ENCODE assay signal across 28 cellular contexts in the genomic region with DNA sequence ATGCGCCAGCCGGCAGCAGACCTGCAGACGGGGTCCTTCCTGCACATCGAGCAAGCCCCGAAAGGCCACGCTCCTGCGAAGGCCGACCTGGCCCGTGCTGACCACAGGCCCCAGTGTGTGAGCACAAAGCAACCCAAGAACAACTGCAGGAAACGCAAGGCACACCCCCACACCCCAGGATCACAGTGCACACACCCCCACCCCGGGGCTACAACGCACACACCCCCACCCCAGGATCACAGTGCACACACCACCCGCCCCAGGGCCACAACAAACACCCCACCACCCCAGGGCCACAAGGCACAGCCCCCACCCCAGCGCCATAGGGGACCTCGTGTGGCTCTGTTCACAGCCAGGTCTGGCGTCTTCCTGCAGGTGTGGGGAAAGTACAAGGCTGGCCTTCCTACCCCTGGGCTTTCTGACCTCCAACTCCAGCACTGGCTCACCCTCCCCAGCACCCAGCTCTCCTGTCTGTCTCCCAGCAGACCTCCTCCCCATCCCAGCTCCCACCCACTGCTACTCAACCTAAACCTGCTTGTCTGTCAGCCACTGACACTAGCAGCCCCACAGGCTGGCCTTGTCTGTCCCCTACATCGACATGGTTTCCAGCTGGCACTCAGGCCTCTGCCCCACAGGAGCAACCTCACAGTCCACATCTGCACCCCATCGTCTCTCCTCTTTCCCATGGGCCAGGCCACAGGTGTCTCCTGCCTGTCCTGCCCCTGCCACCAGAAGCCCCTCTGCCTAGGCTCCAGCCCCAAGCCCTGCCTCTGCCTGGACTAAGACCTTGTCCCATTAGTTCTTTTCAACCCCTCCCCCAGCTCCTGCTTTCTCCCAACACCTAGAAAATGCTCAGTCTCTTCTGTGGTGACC. TPM values are rescaled to one million over a fixed set of nuclear protein-coding genes. Genes with fewer than 3 reads are reported as not detected.
"Had no signal": no experiment of that assay in that cellular context is flagged by ENCODE, and none has a peak within 500 bp of the region (broad histone marks: within the 10 kb centered on the region; RNA-seq: fewer than 3 reads in every experiment).

No MANE protein-coding gene starts in this region.

- H3K4me1 Mint-ChIP-seq: memory B cell had no signal

- H3K9me3 ChIP-seq: transverse colon, uterus had no signal

- H3K4me3 ChIP-seq: cardiac muscle cell, transverse colon, uterus had no signal

- H3K9me3 Mint-ChIP-seq: activated T-cell treated with anti-CD3 and anti-CD28 coated beads, Interleukin-2, amount 50 U/mL, for 4 hours; activated T-helper 2 cell treated with anti-CD3 and anti-CD28 coated beads, Interferon-gamma antibody, Interleukin-2, Interleukin-4, amounts not matched to agents 10 μg/mL and 5 μg/mL and 100 μg/mL, durations not matched to agents 14 hours and 24 hours and 36 hours; dendritic cell treated with granulocyte-macrophage colony-stimulating factor and Interleukin-4, amounts not matched to agents 40 ng/mL and 50 ng/mL, for 4 days; memory B cell had no signal

- H3K36me3 Mint-ChIP-seq: memory B cell had no signal

- H3K27ac ChIP-seq: cardiac muscle cell, transverse colon, uterus had no signal

- H3K36me3 ChIP-seq: cardiac muscle cell, transverse colon, uterus had no signal

- H3K4me1 ChIP-seq: transverse colon had no signal

- H3K27me3 ChIP-seq: cardiac muscle cell, transverse colon, uterus had no signal

- H3K4me3 Mint-ChIP-seq: activated T-cell treated with anti-CD3 and anti-CD28 coated beads, Interleukin-2, amount 50 U/mL, for 4 hours; dendritic cell treated with granulocyte-macrophage colony-stimulating factor and Interleukin-4, amounts not matched to agents 40 ng/mL and 50 ng/mL, for 4 days; memory B cell had no signal

- DNase-seq: activated CD4-positive, alpha-beta T cell treated with anti-CD3 and anti-CD28 coated beads for 4 hours; activated CD4-positive, alpha-beta T cell treated with anti-CD3 and anti-CD28 coated beads, Interleukin-2, amount 50 U/mL, for 48 hours; activated CD4-positive, CD25-positive, alpha-beta regulatory T cell; activated CD8-positive, alpha-beta memory T cell treated with anti-CD3 and anti-CD28 coated beads, Interleukin-2, amount 50 U/mL, for 48 hours; activated naive CD4-positive, alpha-beta T cell treated with Interleukin-2 at 50 U/mL for 16 hours; activated T-cell treated with anti-CD3 and anti-CD28 coated beads, Interleukin-2, amount 50 U/mL, for 4 hours; amygdala; effector CD4-positive, alpha-beta T cell; foreskin melanocyte; hippocampal formation; stimulated activated CD4-positive, alpha-beta T cell treated with anti-CD3 and anti-CD28 coated beads, Interleukin-4, amount 100 ng/mL, for 4 hours; T-helper 1 cell; transverse colon; uterus had no signal

- ATAC-seq: activated T-cell treated with anti-CD3 and anti-CD28 coated beads, Interleukin-2, amount 50 U/mL, for 4 hours; left ventricle myocardium superior had no signal

- H3K27ac Mint-ChIP-seq: activated T-helper 2 cell treated with anti-CD3 and anti-CD28 coated beads, Interferon-gamma antibody, Interleukin-2, Interleukin-4, amounts not matched to agents 10 μg/mL and 5 μg/mL and 100 μg/mL, durations not matched to agents 14 hours and 24 hours and 36 hours; dendritic cell treated with granulocyte-macrophage colony-stimulating factor and Interleukin-4, amounts not matched to agents 40 ng/mL and 50 ng/mL, for 4 days; memory B cell had no signal

RNA-seq across cellular contexts. Expression of a gene that starts 29.7 kb away (rescaled TPM):
- total RNA-seq: activated CD8-positive, alpha-beta memory T cell treated with anti-CD3 and anti-CD28 coated beads for 36 hours; activated T-cell treated with anti-CD3 and anti-CD28 coated beads, Interleukin-2, amount 50 U/mL, for 4 hours; activated T-helper 2 cell treated with anti-CD3 and anti-CD28 coated beads, Interferon-gamma antibody, Interleukin-2, Interleukin-4, amounts not matched to agents 10 μg/mL and 5 μg/mL and 100 μg/mL, durations not matched to agents 14 hours and 24 hours and 36 hours; mononuclear cell; myocyte; posterior vena cava had no signal

RNA-seq across cellular contexts. Expression of a gene that starts 59.2 kb away (rescaled TPM):
- total RNA-seq: activated CD8-positive, alpha-beta memory T cell treated with anti-CD3 and anti-CD28 coated beads for 36 hours; activated T-cell treated with anti-CD3 and anti-CD28 coated beads, Interleukin-2, amount 50 U/mL, for 4 hours; activated T-helper 2 cell treated with anti-CD3 and anti-CD28 coated beads, Interferon-gamma antibody, Interleukin-2, Interleukin-4, amounts not matched to agents 10 μg/mL and 5 μg/mL and 100 μg/mL, durations not matched to agents 14 hours and 24 hours and 36 hours; cardiac muscle cell; cerebellum; left ventricle myocardium superior; mononuclear cell; myocyte; omental fat pad; posterior vena cava; renal cortical epithelial cell; transverse colon; uterus had no signal
- polyA plus RNA-seq: cardiac muscle cell, esophagus, neural cell had no signal
